In genomic region chr7:20665096-20665495, GRCh38 we compare ENCODE assay signal across 23 cellular contexts. TPM values are rescaled to one million over a fixed set of nuclear protein-coding genes. Genes with fewer than 3 reads are reported as not detected.
"Had no signal": no experiment of that assay in that cellular context is flagged by ENCODE, and none has a peak within 500 bp of the region (broad histone marks: within the 10 kb centered on the region; RNA-seq: fewer than 3 reads in every experiment).

No MANE protein-coding gene starts in this region.

- H3K36me3 Mint-ChIP-seq: naive thymus-derived CD8-positive, alpha-beta T cell; type B pancreatic cell had no signal

- H3K36me3 ChIP-seq: heart left ventricle, neutrophil, right atrium auricular region, suprapubic skin, thyroid gland, uterus had no signal

- H3K27ac ChIP-seq: heart left ventricle, neutrophil, right atrium auricular region, suprapubic skin, thyroid gland, uterus had no signal

- H3K4me1 Mint-ChIP-seq: naive thymus-derived CD8-positive, alpha-beta T cell had no signal

- H3K27ac Mint-ChIP-seq: dendritic cell treated with granulocyte-macrophage colony-stimulating factor and Interleukin-4, amounts not matched to agents 40 ng/mL and 50 ng/mL, for 4 days; naive thymus-derived CD8-positive, alpha-beta T cell; type B pancreatic cell had no signal

- H3K27me3 Mint-ChIP-seq: dendritic cell treated with granulocyte-macrophage colony-stimulating factor and Interleukin-4, amounts not matched to agents 40 ng/mL and 50 ng/mL, for 4 days; type B pancreatic cell had no signal

- H3K27me3 ChIP-seq: heart left ventricle, neutrophil, right atrium auricular region, suprapubic skin, thyroid gland, uterus had no signal

- H3K4me3 ChIP-seq: heart left ventricle, mucosa of descending colon, right atrium auricular region, suprapubic skin, thyroid gland, uterus had no signal

- H3K4me3 Mint-ChIP-seq: dendritic cell treated with granulocyte-macrophage colony-stimulating factor and Interleukin-4, amounts not matched to agents 40 ng/mL and 50 ng/mL, for 4 days; naive thymus-derived CD8-positive, alpha-beta T cell; type B pancreatic cell had no signal

- H3K9me3 Mint-ChIP-seq: dendritic cell treated with granulocyte-macrophage colony-stimulating factor and Interleukin-4, amounts not matched to agents 40 ng/mL and 50 ng/mL, for 4 days; type B pancreatic cell had no signal

- H3K9me3 ChIP-seq: heart left ventricle, mucosa of descending colon, neutrophil, right atrium auricular region, suprapubic skin, thyroid gland, uterus had no signal

- H3K4me1 ChIP-seq: heart left ventricle, right atrium auricular region, suprapubic skin, thyroid gland, uterus had no signal

- DNase-seq: heart left ventricle; hippocampal formation; kidney glomerular epithelial cell; mammary epithelial cell; mucosa of descending colon; naive thymus-derived CD8-positive, alpha-beta T cell; small intestine; stimulated activated CD4-positive, alpha-beta T cell treated with anti-CD3 and anti-CD28 coated beads, Interleukin-12 subunit alpha, Interleukin-12 subunit beta, amount 100 ng/mL, for 4 hours; stimulated activated CD4-positive, alpha-beta T cell treated with anti-CD3 and anti-CD28 coated beads, Interleukin-2, amount 100 ng/mL, for 48 hours; stimulated activated naive CD4-positive, alpha-beta T cell treated with Interleukin-2 at 50 U/mL for 16 hours; thyroid gland; uterus had no signal

RNA-seq across cellular contexts. Expression of gene ABCB5, which starts 49.6 kb away (rescaled TPM):
- total RNA-seq: frontal cortex; glomerular endothelial cell; left lobe of liver; naive thymus-derived CD8-positive, alpha-beta T cell; pulmonary artery endothelial cell; right atrium auricular region; thyroid gland had no signal
- polyA plus RNA-seq: fibroblast of lung; heart left ventricle; mammary epithelial cell; naive thymus-derived CD8-positive, alpha-beta T cell; neural cell; small intestine had no signal
